In genomic region chr1:8200317-8201115, GRCh38 we compare ENCODE assay signal across 1 cellular context.
TF ChIP-seq lines count a peak whose summit lies in the region.

No MANE protein-coding gene starts in this region.

TF ChIP-seq in IMR-90, 13 proteins besides CTCF, POLR2A, EP300 and RAD21 (continued from another document):
- no peak for TF ChIP-seq MAZ (IDR thresholded peaks at IDR 0.05; ENCODE audit: borderline replicate concordance, low read depth, low read length)
- TF ChIP-seq BHLHE40 (IDR thresholded peaks at IDR 0.05; ENCODE audit: low read depth, low read length) = no peak
- no peak for TF ChIP-seq MAFK (IDR thresholded peaks at IDR 0.05; ENCODE audit: low read depth, low read length)
- TF ChIP-seq SMC3 (IDR thresholded peaks at IDR 0.05; ENCODE audit: low read depth, low read length) = no peak
- TF ChIP-seq RFX5 (IDR thresholded peaks at IDR 0.05; ENCODE audit: low read depth, low read length) = no peak
- TF ChIP-seq FOS (IDR thresholded peaks at IDR 0.05; ENCODE audit: low read depth, low read length) = no peak
